10 cellular contexts compared by ENCODE assay signal in the genomic region with DNA sequence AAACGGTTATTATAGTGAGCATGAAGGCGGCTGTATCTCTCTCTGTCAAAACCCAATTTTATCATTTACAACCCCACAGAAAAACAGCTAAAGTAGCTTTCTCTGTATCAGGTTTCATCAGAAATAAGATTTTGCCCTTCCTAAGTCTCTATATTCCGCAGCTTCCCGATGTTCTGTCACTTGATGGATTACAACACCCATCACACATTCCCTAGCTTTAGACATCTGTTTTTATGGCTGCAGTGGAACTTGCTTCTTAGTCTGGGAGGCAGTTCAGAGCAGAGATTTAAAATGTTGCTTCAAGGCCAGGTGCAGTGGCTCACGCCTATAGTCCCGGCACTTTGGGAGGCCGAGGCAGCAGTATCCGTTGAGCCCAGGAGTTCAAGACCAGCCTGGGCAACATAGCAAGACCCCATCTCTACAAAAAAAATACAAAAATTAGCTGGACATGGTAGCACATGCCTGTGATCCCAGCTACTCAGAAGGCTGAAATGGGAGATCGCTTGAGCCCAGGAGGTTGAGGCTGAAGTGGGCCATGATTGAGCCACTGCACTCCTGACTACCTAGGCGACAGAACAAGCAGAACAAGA. TPM values are rescaled to one million over a fixed set of nuclear protein-coding genes. Genes with fewer than 3 reads are reported as not detected.
DNase-seq lines count a peak whose midpoint lies in the region; ATAC-seq and TF ChIP-seq lines count a peak whose summit lies in the region.
"Had no signal": no experiment of that assay in that cellular context is flagged by ENCODE, and none has a peak within 500 bp of the region (broad histone marks: within the 10 kb centered on the region; RNA-seq: fewer than 3 reads in every experiment).

No MANE protein-coding gene starts in this region.

- no peak overlapping the region for H3K9ac ChIP-seq in H9 (ENCODE audit: extremely low read depth, insufficient read length, low read length)

- no peak overlapping the region for H4K5ac ChIP-seq in H9 (ENCODE audit: insufficient read length, low read depth, low read length)

- H2BK15ac ChIP-seq in H9 (ENCODE audit: low read depth, low read length): no peak overlapping the region

- H3K18ac ChIP-seq in H9 (ENCODE audit: insufficient read length, low read depth, low read length): no peak overlapping the region

- no peak for DNase-seq in CD4-positive, CD25-positive, alpha-beta regulatory T cell
- DNase-seq in H9: no peak
- no peak for DNase-seq in activated naive CD8-positive, alpha-beta T cell treated with anti-CD3 and anti-CD28 coated beads for 36 hours
- peak; percentile 22 for DNase-seq in myocyte (ENCODE audit: low read depth)
- DNase-seq in GM19240 (ENCODE audit: insufficient read length, low spot score): no peak
- DNase-seq in cerebellum (ENCODE audit: low spot score): no peak
- no peak for DNase-seq in NCI-H187 (lab: John Stamatoyannopoulos, UW)
- DNase-seq: DMS153, gastrocnemius medialis had no signal

- H3K4me3 ChIP-seq in CD4-positive, CD25-positive, alpha-beta regulatory T cell (ENCODE audit: low read depth, low read length): peak overlapping the region; percentile 33
- H3K4me3 ChIP-seq: gastrocnemius medialis had no signal

- H3K79me2 ChIP-seq in H9 (ENCODE audit: insufficient read depth, low read length): no peaks in the 10 kb centered on the region

- H4K91ac ChIP-seq in H9 (ENCODE audit: insufficient read length, low read depth, low read length): no peak overlapping the region

- no peaks in the 10 kb centered on the region for H3K9me3 ChIP-seq in CD4-positive, CD25-positive, alpha-beta regulatory T cell (ENCODE audit: control insufficient read depth in 2 of 2, low read length in 2 of 2)
- H3K9me3 ChIP-seq in H9 (ENCODE audit: control insufficient read depth, low read depth, low read length): no peaks in the 10 kb centered on the region
- H3K9me3 ChIP-seq: gastrocnemius medialis had no signal

- H2AK5ac ChIP-seq in H9 (ENCODE audit: insufficient read length, low read length): no peak overlapping the region

- peak overlapping the region in 3 of 4 donors; percentile 40 to 89 (median 74) for H3K4me3 Mint-ChIP-seq in CD4-positive, CD25-positive, alpha-beta regulatory T cell
- no peak overlapping the region for H3K4me3 Mint-ChIP-seq in H9
- no peak overlapping the region for H3K4me3 Mint-ChIP-seq in activated naive CD8-positive, alpha-beta T cell treated with anti-CD3 and anti-CD28 coated beads for 36 hours

- H3K4ac ChIP-seq in H9 (ENCODE audit: low read depth, low read length): no peak overlapping the region

- H4K20me1 ChIP-seq in H9 (ENCODE audit: control insufficient read depth, insufficient read depth, insufficient read length): no peaks in the 10 kb centered on the region

- H3K36me3 Mint-ChIP-seq in CD4-positive, CD25-positive, alpha-beta regulatory T cell: peaks cover 19% of the 10 kb centered on the region
- peaks cover 0 to 2% (median 0%) of the 10 kb centered on the region in 3 experiments; a peak in 4 of 7 replicates for H3K36me3 Mint-ChIP-seq in H9 (ENCODE audit: insufficient read depth in 1 of 3, low read depth in 3 of 3)
- H3K36me3 Mint-ChIP-seq in activated naive CD8-positive, alpha-beta T cell treated with anti-CD3 and anti-CD28 coated beads for 36 hours: peaks cover 35% of the 10 kb centered on the region

- H3K27ac Mint-ChIP-seq in CD4-positive, CD25-positive, alpha-beta regulatory T cell: peak overlapping the region; percentile 38 to 86 (median 60)
- H3K27ac Mint-ChIP-seq in H9: peak overlapping the region in 2 of 3 experiments; percentile 39 to 76; a peak in 2 of 7 replicates
- H3K27ac Mint-ChIP-seq in activated naive CD8-positive, alpha-beta T cell treated with anti-CD3 and anti-CD28 coated beads for 36 hours: peak overlapping the region; percentile 92

- no peak overlapping the region for H3K14ac ChIP-seq in H9 (ENCODE audit: insufficient read depth, low read length)

- H3K27ac ChIP-seq in CD4-positive, CD25-positive, alpha-beta regulatory T cell (ENCODE audit: insufficient read depth, low read length, poor library complexity, severe bottlenecking): peak overlapping the region; percentile 42
- H3K27ac ChIP-seq in H9 (ENCODE audit: insufficient read length, low read depth, low read length): no peak overlapping the region

- H2BK120ac ChIP-seq in H9 (ENCODE audit: low read depth, low read length, poor library complexity, severe bottlenecking): no peak overlapping the region

- H3K4me1 Mint-ChIP-seq in CD4-positive, CD25-positive, alpha-beta regulatory T cell: peaks cover 30 to 86% (median 51%) of the 10 kb centered on the region in 4 donors
- peaks cover 57 to 67% of the 10 kb centered on the region in 2 experiments for H3K4me1 Mint-ChIP-seq in H9
- peaks cover 57% of the 10 kb centered on the region for H3K4me1 Mint-ChIP-seq in activated naive CD8-positive, alpha-beta T cell treated with anti-CD3 and anti-CD28 coated beads for 36 hours

- TF ChIP-seq CTCF in H9 (conservative IDR thresholded peaks at IDR 0.05): no peak

- H3K23ac ChIP-seq in H9 (ENCODE audit: insufficient read length, low read depth, low read length): no peak overlapping the region

- no CpG with 5 or more reads among the region's 10 CpGs for whole genome bisulfite sequencing in H9 (ENCODE audit: extremely low coverage, insufficient read length, low lambda C conversion rate)

- no peaks in the 10 kb centered on the region for H3K79me1 ChIP-seq in H9 (ENCODE audit: insufficient read depth, low read depth, low read length, poor library complexity, severe bottlenecking)

- no peaks in the 10 kb centered on the region for H3K36me3 ChIP-seq in CD4-positive, CD25-positive, alpha-beta regulatory T cell (ENCODE audit: control insufficient read depth, insufficient read depth, low read length)
- H3K36me3 ChIP-seq: gastrocnemius medialis had no signal

- H3T11ph ChIP-seq in H9 (ENCODE audit: low read length): no peak overlapping the region

- H4K8ac ChIP-seq in H9 (replicated peaks; ENCODE audit: insufficient read length, low read depth, low read length): no peak overlapping the region

- peaks cover 39% of the 10 kb centered on the region for H3K4me1 ChIP-seq in CD4-positive, CD25-positive, alpha-beta regulatory T cell (ENCODE audit: control insufficient read depth, insufficient read depth, low read length, poor library complexity, severe bottlenecking)
- H3K4me1 ChIP-seq in H9 (ENCODE audit: insufficient read depth, low read length): peaks cover 16% of the 10 kb centered on the region; the same call in 1 of the 2 replicates

- H3K56ac ChIP-seq in H9 (ENCODE audit: insufficient read length, low read depth, low read length): no peak overlapping the region

- H3K23me2 ChIP-seq in H9 (ENCODE audit: insufficient read length, low read depth, low read length, poor library complexity, severe bottlenecking): no peaks in the 10 kb centered on the region

- no peaks in the 10 kb centered on the region for H3K27me3 ChIP-seq in CD4-positive, CD25-positive, alpha-beta regulatory T cell (ENCODE audit: control insufficient read depth, insufficient read depth, low read length)
- no peaks in the 10 kb centered on the region for H3K27me3 ChIP-seq in H9 (ENCODE audit: insufficient read depth, low read length)
- H3K27me3 ChIP-seq: gastrocnemius medialis had no signal

- H3K4me2 ChIP-seq in H9 (ENCODE audit: insufficient read depth, insufficient read length, low read length): no peak overlapping the region

- H2BK12ac ChIP-seq in H9 (ENCODE audit: insufficient read length, low read depth, low read length): no peak overlapping the region

- no peak overlapping the region for H2BK5ac ChIP-seq in H9 (ENCODE audit: insufficient read length, low read length)

- H2AFZ ChIP-seq in H9 (ENCODE audit: low read length): no peak overlapping the region

- H2BK20ac ChIP-seq in H9 (ENCODE audit: low read depth, low read length, poor library complexity, severe bottlenecking): no peak overlapping the region

- no peaks in the 10 kb centered on the region for H3K27me3 Mint-ChIP-seq in CD4-positive, CD25-positive, alpha-beta regulatory T cell
- no peaks in the 10 kb centered on the region for H3K27me3 Mint-ChIP-seq in H9 (ENCODE audit: low read depth)
- H3K27me3 Mint-ChIP-seq in activated naive CD8-positive, alpha-beta T cell treated with anti-CD3 and anti-CD28 coated beads for 36 hours: no peaks in the 10 kb centered on the region

- ATAC-seq in CD4-positive, CD25-positive, alpha-beta regulatory T cell (ENCODE audit: low read depth in 2 of 2): no peak
- no peak for ATAC-seq in esophagus mucosa
- ATAC-seq: gastrocnemius medialis had no signal

- H3K9me3 Mint-ChIP-seq in CD4-positive, CD25-positive, alpha-beta regulatory T cell: peaks cover 0 to 2% (median 0%) of the 10 kb centered on the region in 7 donors
- no peaks in the 10 kb centered on the region; a peak in 1 of 5 replicates for H3K9me3 Mint-ChIP-seq in H9
- peaks cover 3% of the 10 kb centered on the region for H3K9me3 Mint-ChIP-seq in activated naive CD8-positive, alpha-beta T cell treated with anti-CD3 and anti-CD28 coated beads for 36 hours

RNA-seq across cellular contexts. Expression of a gene that starts 27.6 kb away (rescaled TPM):
- 203 TPM for total RNA-seq in CD4-positive, CD25-positive, alpha-beta regulatory T cell
- 100 to 1,000 TPM; 108 to 126 (median 110) TPM for polyA plus RNA-seq in CD4-positive, CD25-positive, alpha-beta regulatory T cell
- total RNA-seq in H9 (2021) (114 and 125 TPM in 2 replicates), myocyte (24.1 and 27.5 TPM in 2 replicates), cerebellum (57.6 TPM), esophagus mucosa (40.5 TPM)
- total RNA-seq in activated naive CD8-positive, alpha-beta T cell treated with anti-CD3 and anti-CD28 coated beads for 36 hours: 10 to 100 TPM; 80.1 to 82.4 TPM
- 18.8 TPM for polyA plus RNA-seq in myocyte (2012)

Comparison
In these comparisons a context has a peak if more than half of its experiments do, and no peak if none do; other contexts are left out.
1. H3K4me3 Mint-ChIP-seq: peak in CD4-positive, CD25-positive, alpha-beta regulatory T cell (3 of 4); none in H9 (0 of 2) and activated naive CD8-positive, alpha-beta T cell treated with anti-CD3 and anti-CD28 coated beads for 36 hours (single experiment).
2. Peak in every context shown above with its lines, with median percentiles within 50 percentile points of each other: H3K27ac Mint-ChIP-seq.